In the genomic region with DNA sequence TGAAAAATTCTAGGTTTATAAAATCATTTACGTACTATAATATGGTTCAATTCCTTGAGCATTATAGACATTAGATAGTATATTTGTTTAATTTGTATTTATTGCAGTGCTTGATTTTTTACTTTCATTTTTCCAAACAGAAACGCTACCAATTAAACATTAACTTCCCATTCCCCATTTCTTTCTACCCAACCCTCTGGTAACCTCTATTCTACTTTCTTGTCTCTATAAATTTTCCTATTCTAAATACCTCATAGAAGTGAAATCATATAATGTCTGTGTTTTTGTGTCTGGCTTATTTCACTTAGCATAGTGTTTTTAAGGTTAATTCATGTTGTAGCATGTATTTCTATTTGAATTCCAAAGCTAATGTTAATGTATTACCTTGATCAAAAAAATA, we compare ENCODE assay signal across 1 cellular context.
TF ChIP-seq lines count a peak whose summit lies in the region.

No MANE protein-coding gene starts in this region.

TF ChIP-seq in SK-N-SH, 30 proteins besides CTCF, POLR2A, EP300 and RAD21 (continued from another document):
- TF ChIP-seq, protein P1, sequence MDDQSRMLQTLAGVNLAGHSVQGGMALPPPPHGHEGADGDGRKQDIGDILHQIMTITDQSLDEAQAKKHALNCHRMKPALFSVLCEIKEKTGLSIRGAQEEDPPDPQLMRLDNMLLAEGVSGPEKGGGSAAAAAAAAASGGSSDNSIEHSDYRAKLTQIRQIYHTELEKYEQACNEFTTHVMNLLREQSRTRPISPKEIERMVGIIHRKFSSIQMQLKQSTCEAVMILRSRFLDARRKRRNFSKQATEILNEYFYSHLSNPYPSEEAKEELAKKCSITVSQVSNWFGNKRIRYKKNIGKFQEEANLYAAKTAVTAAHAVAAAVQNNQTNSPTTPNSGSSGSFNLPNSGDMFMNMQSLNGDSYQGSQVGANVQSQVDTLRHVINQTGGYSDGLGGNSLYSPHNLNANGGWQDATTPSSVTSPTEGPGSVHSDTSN (IDR thresholded peaks at IDR 0.05), result no peak
- TF ChIP-seq FOXM1 (IDR thresholded peaks at IDR 0.05; ENCODE audit: low read depth) (no peak), ELF1 (IDR thresholded peaks at IDR 0.05) (no peak), RXRA (IDR thresholded peaks at IDR 0.05; ENCODE audit: borderline replicate concordance, low read depth) (no peak), MXI1 (IDR thresholded peaks at IDR 0.05; ENCODE audit: low read depth, low read length) (no peak)
